Comparison of ENCODE assay signal across 11 cellular contexts in the genomic region with DNA sequence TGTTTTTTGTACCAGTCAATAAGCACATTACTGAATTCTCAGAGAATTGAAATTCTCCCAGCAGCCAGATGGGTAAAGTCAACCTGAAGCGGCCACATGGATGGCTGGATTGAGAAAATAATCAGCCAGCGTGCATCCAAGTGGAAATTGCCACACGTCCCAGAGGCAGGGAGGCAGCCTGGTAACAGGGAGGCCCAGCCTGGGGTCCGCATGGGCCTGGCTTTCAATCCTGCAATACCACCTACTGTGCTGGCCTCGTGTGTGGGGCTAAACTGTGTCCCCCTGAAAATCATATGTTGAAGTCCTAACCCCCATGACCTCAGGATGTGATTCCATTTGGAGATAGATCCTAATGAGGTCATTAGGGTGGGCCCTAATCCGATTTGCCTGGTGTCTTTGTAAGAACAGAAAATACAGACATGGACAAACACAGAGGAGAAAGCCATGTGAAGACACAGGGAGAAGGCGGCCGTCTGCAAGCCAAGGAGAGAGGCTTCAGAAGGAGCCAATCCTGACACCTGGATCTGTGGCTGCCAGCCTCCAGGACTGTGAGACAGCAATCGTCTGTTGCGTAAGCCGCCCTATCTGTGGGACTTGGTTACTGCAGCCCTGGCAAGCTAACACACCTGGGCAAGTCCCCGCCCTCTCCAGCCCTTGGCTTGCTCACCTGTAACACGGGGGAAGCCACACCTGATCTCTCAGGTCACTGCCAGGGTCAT.
DNase-seq lines count a peak whose midpoint lies in the region; ATAC-seq and TF ChIP-seq lines count a peak whose summit lies in the region.
"Had no signal": no experiment of that assay in that cellular context is flagged by ENCODE, and none has a peak within 500 bp of the region (broad histone marks: within the 10 kb centered on the region; RNA-seq: fewer than 3 reads in every experiment).

No MANE protein-coding gene starts in this region.

- H3K9me3 Mint-ChIP-seq in activated T-cell treated with anti-CD3 and anti-CD28 coated beads, Interleukin-2, amount 50 U/mL, for 4 hours, result no peaks in the 10 kb centered on the region

- intact Hi-C loops in PC-3 (cut with micrococcal nuclease), result no loop called here

- no peaks in the 10 kb centered on the region for H3K9me3 ChIP-seq in PC-3 (ENCODE audit: low read length)
- H3K9me3 ChIP-seq in iPS DF 6.9 (ENCODE audit: control insufficient read depth, insufficient read depth, low read length), result no peaks in the 10 kb centered on the region
- H3K9me3 ChIP-seq in SJCRH30 (replicated peaks), result no peaks in the 10 kb centered on the region

- H3K36me3 ChIP-seq in PC-3 (ENCODE audit: low read depth, low read length) (no peaks in the 10 kb centered on the region), iPS DF 6.9 (ENCODE audit: control insufficient read depth, insufficient read depth, low read length) (no peaks in the 10 kb centered on the region), SJCRH30 (no peaks in the 10 kb centered on the region)

- no peak overlapping the region for H3K27ac ChIP-seq in 22Rv1
- no peak overlapping the region for H3K27ac ChIP-seq in PC-3 (ENCODE audit: low read length)
- H3K27ac ChIP-seq in iPS DF 6.9 (ENCODE audit: low read length), result no peak overlapping the region
- no peak overlapping the region for H3K27ac ChIP-seq in SJCRH30

- no peak overlapping the region for H3K9ac ChIP-seq in PC-3 (ENCODE audit: low read length)

- ATAC-seq in PC-3 (peak; percentile 61), GM21717 (IDR thresholded peaks at IDR 0.05; ENCODE audit: unreplicated experiment) (no peak), HG03378 (IDR thresholded peaks at IDR 0.05; ENCODE audit: unreplicated experiment) (no peak)
- ATAC-seq in activated T-cell treated with anti-CD3 and anti-CD28 coated beads, Interleukin-2, amount 50 U/mL, for 4 hours, result no peak
- ATAC-seq: activated CD4-positive, CD25-positive, alpha-beta regulatory T cell treated with anti-CD3 and anti-CD28 coated beads, Interleukin-2, amount 50 U/mL, for 24 hours had no signal

- peak; percentile 38 for TF ChIP-seq CTCF in 22Rv1 (IDR thresholded peaks at IDR 0.05)
- peak; percentile 58 for TF ChIP-seq CTCF in GM12874 (IDR thresholded peaks at IDR 0.05; ENCODE audit: insufficient read depth, low read depth, low read length)
- TF ChIP-seq CTCF in PC-3 (conservative IDR thresholded peaks at IDR 0.05; ENCODE audit: low read depth, low read length), result peak; percentile 46

- H3K27me3 Mint-ChIP-seq in activated T-cell treated with anti-CD3 and anti-CD28 coated beads, Interleukin-2, amount 50 U/mL, for 4 hours (ENCODE audit: low read depth), result peaks cover 4% of the 10 kb centered on the region

- H3K4me3 ChIP-seq in PC-3 (ENCODE audit: low read length) (no peak overlapping the region), iPS DF 6.9 (ENCODE audit: low read length) (no peak overlapping the region), SJCRH30 (no peak overlapping the region)

- BruUV-seq in PC-3 (replicated peaks; lab: Mats Ljungman, UMichigan), result no TSS peak

- no peak overlapping the region for H3K4me2 ChIP-seq in PC-3 (ENCODE audit: low read length)

- H4K20me1 ChIP-seq in PC-3 (ENCODE audit: low read length), result no peaks in the 10 kb centered on the region

- H3K4me1 ChIP-seq in PC-3 (ENCODE audit: insufficient read depth, low read length) (no peaks in the 10 kb centered on the region), iPS DF 6.9 (ENCODE audit: control insufficient read depth, insufficient read depth, low read length) (peaks cover 5% of the 10 kb centered on the region; the same call in 1 of the 2 replicates), SJCRH30 (no peaks in the 10 kb centered on the region)

- no peaks in the 10 kb centered on the region; the same call in 1 of the 2 replicates for H3K27me3 ChIP-seq in PC-3 (ENCODE audit: low read length)
- no peaks in the 10 kb centered on the region for H3K27me3 ChIP-seq in iPS DF 6.9 (ENCODE audit: control insufficient read depth, insufficient read depth, low read length)
- peaks cover 11% of the 10 kb centered on the region; the same call in 1 of the 2 replicates for H3K27me3 ChIP-seq in SJCRH30

- no peaks in the 10 kb centered on the region for H3F3A ChIP-seq in PC-3 (ENCODE audit: low read length, unreplicated experiment)

- H3K4me1 Mint-ChIP-seq in activated T-cell treated with anti-CD3 and anti-CD28 coated beads, Interleukin-2, amount 50 U/mL, for 4 hours (ENCODE audit: low read depth), result no peaks in the 10 kb centered on the region

- CTCF ChIA-PET in PC-3 (lab: Charles Lee), result no interaction called here

- H3K4me3 Mint-ChIP-seq in activated T-cell treated with anti-CD3 and anti-CD28 coated beads, Interleukin-2, amount 50 U/mL, for 4 hours, result no peak overlapping the region

- H3K36me3 Mint-ChIP-seq in activated T-cell treated with anti-CD3 and anti-CD28 coated beads, Interleukin-2, amount 50 U/mL, for 4 hours (ENCODE audit: insufficient read depth), result peaks cover 2% of the 10 kb centered on the region

- no peaks in the 10 kb centered on the region for H3K9me2 ChIP-seq in PC-3 (replicated peaks; ENCODE audit: low read length)

- WGBS in iPS DF 6.9 (ENCODE audit: insufficient coverage, insufficient read length), result no CpG with 5 or more reads among the region's 13 CpGs

- DNase-seq in PC-3 (peak; percentile 59), iPS DF 6.9 (ENCODE audit: low read depth, low spot score) (peak; percentile 72), SJCRH30 (no peak)
- DNase-seq in activated T-cell treated with anti-CD3 and anti-CD28 coated beads, Interleukin-2, amount 50 U/mL, for 4 hours, result no peak
- DNase-seq: amniotic stem cell, NCI-H1930 had no signal

- H3K79me2 ChIP-seq in PC-3 (ENCODE audit: low read length), result no peaks in the 10 kb centered on the region

- POLR2A ChIA-PET in PC-3 (lab: Charles Lee; ENCODE audit: unreplicated experiment), result no interaction called here

- no peak overlapping the region for H2AFZ ChIP-seq in PC-3 (ENCODE audit: low read length)

Comparison
In these comparisons a context has a peak if more than half of its experiments do, and no peak if none do; other contexts are left out.
1. DNase-seq: peak in PC-3 (single experiment) and iPS DF 6.9 (single experiment); none in activated T-cell treated with anti-CD3 and anti-CD28 coated beads, Interleukin-2, amount 50 U/mL, for 4 hours (single experiment) and SJCRH30 (0 of 2).
2. Peak in every context shown above with its lines, with median percentiles within 50 percentile points of each other: CTCF ChIP-seq.